8 cellular contexts compared by ENCODE assay signal in genomic region chr20:62792182-62792939, GRCh38. TPM values are rescaled to one million over a fixed set of nuclear protein-coding genes. Genes with fewer than 3 reads are reported as not detected.
DNase-seq lines count a peak whose midpoint lies in the region; ATAC-seq and TF ChIP-seq lines count a peak whose summit lies in the region.
"Had no signal": no experiment of that assay in that cellular context is flagged by ENCODE, and none has a peak within 500 bp of the region (broad histone marks: within the 10 kb centered on the region; RNA-seq: fewer than 3 reads in every experiment).

No MANE protein-coding gene starts in this region.

- H3K36me3 Mint-ChIP-seq in Calu3 (ENCODE audit: insufficient read depth, unreplicated experiment) = peaks cover 42% of the 10 kb centered on the region
- H3K36me3 Mint-ChIP-seq in central memory CD8-positive, alpha-beta T cell (ENCODE audit: insufficient read depth) = peaks cover 32% of the 10 kb centered on the region
- no peaks in the 10 kb centered on the region for H3K36me3 Mint-ChIP-seq in nephron (ENCODE audit: low read depth)
- no peaks in the 10 kb centered on the region for H3K36me3 Mint-ChIP-seq in activated CD8-positive, alpha-beta memory T cell treated with anti-CD3 and anti-CD28 coated beads, Interleukin-2, amount 10 ng/mL, durations not matched to agents 7 days and 5 days

- no peak overlapping the region for H3K27ac Mint-ChIP-seq in Calu3 (ENCODE audit: unreplicated experiment)
- H3K27ac Mint-ChIP-seq in central memory CD8-positive, alpha-beta T cell (ENCODE audit: low read depth) = peak overlapping the region; percentile 95
- H3K27ac Mint-ChIP-seq in nephron = peak overlapping the region in 1 of 3 experiments; percentile 65
- no peak overlapping the region for H3K27ac Mint-ChIP-seq in activated CD8-positive, alpha-beta memory T cell treated with anti-CD3 and anti-CD28 coated beads, Interleukin-2, amount 10 ng/mL, durations not matched to agents 7 days and 5 days

- H3K4me3 Mint-ChIP-seq in Calu3 (ENCODE audit: low read depth, unreplicated experiment) = no peak overlapping the region
- H3K4me3 Mint-ChIP-seq in central memory CD8-positive, alpha-beta T cell = peak overlapping the region; percentile 84
- H3K4me3 Mint-ChIP-seq in nephron = peak overlapping the region in 2 of 3 experiments; percentile 52
- no peak overlapping the region for H3K4me3 Mint-ChIP-seq in activated CD8-positive, alpha-beta memory T cell treated with anti-CD3 and anti-CD28 coated beads, Interleukin-2, amount 10 ng/mL, durations not matched to agents 7 days and 5 days

- H3K36me3 ChIP-seq in H7 (replicated peaks; ENCODE audit: control insufficient read depth, insufficient read depth, low read length) = no peaks in the 10 kb centered on the region; the same call in 1 of the 2 replicates
- H3K36me3 ChIP-seq: pancreas had no signal

- H3K4me3 ChIP-seq in H7 (ENCODE audit: insufficient read depth, low read depth, low read length) = no peak overlapping the region
- H3K4me3 ChIP-seq: pancreas had no signal

- peak; percentile 36 for DNase-seq in Calu3
- peak; percentile 79 for DNase-seq in M059J (ENCODE audit: low read depth)
- DNase-seq in central memory CD8-positive, alpha-beta T cell (ENCODE audit: low spot score in 2 of 2) = no peak
- no peak for DNase-seq in substantia nigra (lab: John Stamatoyannopoulos, UW)
- no peak for DNase-seq in activated CD8-positive, alpha-beta memory T cell treated with anti-CD3 and anti-CD28 coated beads, Interleukin-2, amount 10 ng/mL, durations not matched to agents 7 days and 5 days
- DNase-seq in H7 = no peak

- H3K27me3 Mint-ChIP-seq in Calu3 (ENCODE audit: unreplicated experiment) (peaks cover 32% of the 10 kb centered on the region), nephron (ENCODE audit: low read depth) (peaks cover 25% of the 10 kb centered on the region)
- H3K27me3 Mint-ChIP-seq in central memory CD8-positive, alpha-beta T cell = no peaks in the 10 kb centered on the region
- H3K27me3 Mint-ChIP-seq in activated CD8-positive, alpha-beta memory T cell treated with anti-CD3 and anti-CD28 coated beads, Interleukin-2, amount 10 ng/mL, durations not matched to agents 7 days and 5 days = no peaks in the 10 kb centered on the region

- intact Hi-C loops in Calu3 (cut with micrococcal nuclease; ENCODE audit: unreplicated experiment) = loop anchor here (5.0 kb wide), 2 partner anchors 105 to 290 kb away; no protein-coding TSS in a partner anchor

- peaks cover 4% of the 10 kb centered on the region; the same call in 1 of the 2 replicates for H3K27me3 ChIP-seq in H7 (ENCODE audit: control insufficient read depth, insufficient read depth, low read length)
- H3K27me3 ChIP-seq: pancreas had no signal

- no TSS peak for BruUV-seq in Calu3 (replicated peaks; lab: Mats Ljungman, UMichigan)

- H3K9me3 Mint-ChIP-seq in Calu3 (ENCODE audit: low read depth, unreplicated experiment) (no peaks in the 10 kb centered on the region), nephron (no peaks in the 10 kb centered on the region)
- H3K9me3 Mint-ChIP-seq in central memory CD8-positive, alpha-beta T cell = no peaks in the 10 kb centered on the region
- H3K9me3 Mint-ChIP-seq in activated CD8-positive, alpha-beta memory T cell treated with anti-CD3 and anti-CD28 coated beads, Interleukin-2, amount 10 ng/mL, durations not matched to agents 7 days and 5 days (ENCODE audit: low read depth) = no peaks in the 10 kb centered on the region

- peaks cover 29% of the 10 kb centered on the region for H3K4me1 Mint-ChIP-seq in Calu3 (ENCODE audit: low read depth, unreplicated experiment)
- H3K4me1 Mint-ChIP-seq in central memory CD8-positive, alpha-beta T cell = peaks cover 29% of the 10 kb centered on the region
- H3K4me1 Mint-ChIP-seq in nephron = peaks cover 19% of the 10 kb centered on the region
- H3K4me1 Mint-ChIP-seq in activated CD8-positive, alpha-beta memory T cell treated with anti-CD3 and anti-CD28 coated beads, Interleukin-2, amount 10 ng/mL, durations not matched to agents 7 days and 5 days = peaks cover 26% of the 10 kb centered on the region

- TF ChIP-seq CTCF in Calu3 (IDR thresholded peaks at IDR 0.05; ENCODE audit: unreplicated experiment) = no peak
- no peak for TF ChIP-seq CTCF in nephron (IDR thresholded peaks at IDR 0.05; ENCODE audit: unreplicated experiment in 3 of 3)

- no peak for ATAC-seq in central memory CD8-positive, alpha-beta T cell (replicated peaks; ENCODE audit: extremely low read depth, poor library complexity, severe bottlenecking)
- ATAC-seq in activated CD8-positive, alpha-beta memory T cell treated with anti-CD3 and anti-CD28 coated beads, Interleukin-2, amount 10 ng/mL, durations not matched to agents 7 days and 5 days = no peak

- CTCF ChIA-PET in Calu3 (lab: Charles Lee) = interaction anchor here (0.6 to 2.2 kb wide), 17 partner anchors 16 to 311 kb away, joined by 3 to 28 read pairs (median 5); no protein-coding TSS in a partner anchor
- CTCF ChIA-PET in activated CD8-positive, alpha-beta memory T cell treated with anti-CD3 and anti-CD28 coated beads, Interleukin-2, amount 10 ng/mL, durations not matched to agents 7 days and 5 days (lab: Charles Lee) = interaction anchor here (0.8 to 5.8 kb wide), 35 partner anchors 9 to 492 kb away, joined by 3 to 26 read pairs (median 7); partner anchors contain the start of genes OGFR and SLCO4A1

- no peak overlapping the region for H3K27ac ChIP-seq in substantia nigra (ENCODE audit: low read depth, low read length, poor library complexity, severe bottlenecking)

RNA-seq across cellular contexts. Expression of gene MRGBP, which starts 3.9 kb away (rescaled TPM):
- total RNA-seq in Calu3 (2022) = 28.9 and 31.8 TPM in 2 replicates
- total RNA-seq in M059J (2014; rRNA removed; shearing (Covaris generic)) = 56.4 and 65.9 TPM in 2 replicates
- total RNA-seq in activated CD8-positive, alpha-beta memory T cell treated with anti-CD3 and anti-CD28 coated beads, Interleukin-2, amount 10 ng/mL, durations not matched to agents 7 days and 5 days = 10 to 100 TPM; 16.9 to 17.4 TPM
- 28.3 and 28.5 TPM in 2 replicates for total RNA-seq in H7 (2014; rRNA removed; shearing (Covaris generic))

RNA-seq across cellular contexts. Expression of gene OGFR, which starts 12.3 kb away (rescaled TPM):
- total RNA-seq in Calu3 (2022) = 80.1 and 98.2 TPM in 2 replicates
- total RNA-seq in M059J (2014; rRNA removed; shearing (Covaris generic)) = 62.0 and 117 TPM in 2 replicates
- 10 to 100 TPM; 87.8 to 91.0 TPM for total RNA-seq in activated CD8-positive, alpha-beta memory T cell treated with anti-CD3 and anti-CD28 coated beads, Interleukin-2, amount 10 ng/mL, durations not matched to agents 7 days and 5 days
- total RNA-seq in H7 (2014; rRNA removed; shearing (Covaris generic)) = 50.1 and 57.1 TPM in 2 replicates

RNA-seq across cellular contexts. Expression of gene COL9A3, which starts 24.5 kb away (rescaled TPM):
- 2.7 TPM in 2 replicates for total RNA-seq in Calu3 (2022)
- 0.17 TPM in 1 of 2 replicates, not detected in the other for total RNA-seq in M059J (2014; rRNA removed; shearing (Covaris generic))
- total RNA-seq in activated CD8-positive, alpha-beta memory T cell treated with anti-CD3 and anti-CD28 coated beads, Interleukin-2, amount 10 ng/mL, durations not matched to agents 7 days and 5 days = under 1 TPM in 1 of 2 experiments, not detected in 1; 0.45 TPM
- total RNA-seq in H7 (2014; rRNA removed; shearing (Covaris generic)) = 131 and 139 TPM in 2 replicates

Comparison
In these comparisons a context has a peak if more than half of its experiments do, and no peak if none do; other contexts are left out.
1. DNase-seq: peak in Calu3 (single experiment) and M059J (single experiment); none in central memory CD8-positive, alpha-beta T cell (0 of 2), substantia nigra (0 of 49), activated CD8-positive, alpha-beta memory T cell treated with anti-CD3 and anti-CD28 coated beads, Interleukin-2, amount 10 ng/mL, durations not matched to agents 7 days and 5 days (single experiment) and H7 (single experiment).
2. H3K4me3 Mint-ChIP-seq: peak in central memory CD8-positive, alpha-beta T cell (single experiment) and nephron (2 of 3); none in Calu3 (single experiment) and activated CD8-positive, alpha-beta memory T cell treated with anti-CD3 and anti-CD28 coated beads, Interleukin-2, amount 10 ng/mL, durations not matched to agents 7 days and 5 days (single experiment).
3. RNA of gene COL9A3, which starts 24.5 kb away (total RNA-seq): 131 to 139 TPM in H7; 2.7 TPM in Calu3, 0.45 TPM in activated CD8-positive, alpha-beta memory T cell treated with anti-CD3 and anti-CD28 coated beads, Interleukin-2, amount 10 ng/mL, durations not matched to agents 7 days and 5 days and 0.17 TPM in M059J; every median in the first group is over 10 times any median in the second.